ENCODE assay signal across 9 cellular contexts in genomic region chr15:44584162-44584749, GRCh38. TPM values are rescaled to one million over a fixed set of nuclear protein-coding genes. Genes with fewer than 3 reads are reported as not detected.
DNase-seq lines count a peak whose midpoint lies in the region; ATAC-seq and TF ChIP-seq lines count a peak whose summit lies in the region.
"Had no signal": no experiment of that assay in that cellular context is flagged by ENCODE, and none has a peak within 500 bp of the region (broad histone marks: within the 10 kb centered on the region; RNA-seq: fewer than 3 reads in every experiment).

No MANE protein-coding gene starts in this region.

- H3K4me1 ChIP-seq in Panc1 (ENCODE audit: control insufficient read depth, insufficient read depth, low read length): no peaks in the 10 kb centered on the region

- peak overlapping the region; percentile 49 for H3K27ac Mint-ChIP-seq in activated CD8-positive, alpha-beta memory T cell treated with anti-CD3 and anti-CD28 coated beads, Interleukin-2, amount 10 ng/mL, durations not matched to agents 7 days and 5 days
- no peak overlapping the region for H3K27ac Mint-ChIP-seq in activated naive CD4-positive, alpha-beta T cell treated with anti-CD3 and anti-CD28 coated beads for 36 hours

- peak; percentile 73 for DNase-seq in activated CD8-positive, alpha-beta memory T cell treated with anti-CD3 and anti-CD28 coated beads, Interleukin-2, amount 10 ng/mL, durations not matched to agents 7 days and 5 days
- no peak for DNase-seq in activated CD8-positive, alpha-beta memory T cell treated with anti-CD3 and anti-CD28 coated beads, Interleukin-2, amount 50 U/mL, for 48 hours
- DNase-seq in Panc1 (ENCODE audit: low read depth, low spot score) (peak; percentile 36), iPS-NIHi7 (ENCODE audit: extremely low spot score) (peak; percentile 59), NCI-H1436 treated with DMSO at 0.1 percent for 48 hours (lab: John Stamatoyannopoulos, UW) (no peak)
- DNase-seq in activated naive CD4-positive, alpha-beta T cell treated with anti-CD3 and anti-CD28 coated beads for 36 hours: peak; percentile 77
- DNase-seq in stimulated activated CD8-positive, alpha-beta memory T cell treated with anti-CD3 and anti-CD28 coated beads, Interleukin-2, amount 100 ng/mL, for 1 hour (ENCODE audit: low read depth in 2 of 2): peak; percentile 24 to 30

- in situ Hi-C loops in Panc1 (cut with HindIII; ENCODE audit: low pct_unique_long_range_greater_than_20kb, low sequenced_read_pairs): no loop called here

- peaks cover 16% of the 10 kb centered on the region for H3K36me3 ChIP-seq in Panc1 (ENCODE audit: control insufficient read depth, insufficient read depth, low read length)

- no peaks in the 10 kb centered on the region for H3K9me3 ChIP-seq in Panc1 (ENCODE audit: control insufficient read depth, insufficient read depth, low read depth, low read length)

- TF ChIP-seq CTCF in Panc1 (IDR thresholded peaks at IDR 0.05): peak; percentile 86

- H3K27me3 ChIP-seq in Panc1 (ENCODE audit: control insufficient read depth, insufficient read depth, low read length): no peaks in the 10 kb centered on the region

- peaks cover 47% of the 10 kb centered on the region for H3K36me3 Mint-ChIP-seq in activated CD8-positive, alpha-beta memory T cell treated with anti-CD3 and anti-CD28 coated beads, Interleukin-2, amount 10 ng/mL, durations not matched to agents 7 days and 5 days
- peaks cover 28% of the 10 kb centered on the region for H3K36me3 Mint-ChIP-seq in activated naive CD4-positive, alpha-beta T cell treated with anti-CD3 and anti-CD28 coated beads for 36 hours (ENCODE audit: low read depth)

- CTCF ChIA-PET in activated CD8-positive, alpha-beta memory T cell treated with anti-CD3 and anti-CD28 coated beads, Interleukin-2, amount 10 ng/mL, durations not matched to agents 7 days and 5 days (lab: Charles Lee): interaction anchor here (0.6 to 6.8 kb wide), 18 partner anchors 8 to 204 kb away, joined by 3 to 76 read pairs (median 4); partner anchors contain the start of genes SPG11 and TRIM69
- CTCF ChIA-PET in Panc1 (lab: Charles Lee): interaction anchor here (0.7 to 0.8 kb wide), 2 partner anchors 66 to 152 kb away, joined by 4 to 6 read pairs; partner anchors contain the start of gene TRIM69
- CTCF ChIA-PET in activated naive CD4-positive, alpha-beta T cell treated with anti-CD3 and anti-CD28 coated beads for 36 hours (lab: Charles Lee): interaction anchor here (0.6 to 4.5 kb wide), 15 partner anchors 8 to 338 kb away, joined by 3 to 25 read pairs (median 4); partner anchors contain the start of genes SPG11 and TRIM69

- POLR2A ChIA-PET in Panc1 (lab: Charles Lee): no interaction called here

- no peak overlapping the region for H3K4me3 ChIP-seq in Panc1 (ENCODE audit: low read depth in 2 of 2, low read length in 2 of 2)
- H3K4me3 ChIP-seq: lung had no signal

- no TSS peak for BruUV-seq in Panc1 (replicated peaks; lab: Mats Ljungman, UMichigan)

- H3K9me3 Mint-ChIP-seq in activated CD8-positive, alpha-beta memory T cell treated with anti-CD3 and anti-CD28 coated beads, Interleukin-2, amount 10 ng/mL, durations not matched to agents 7 days and 5 days (ENCODE audit: low read depth): no peaks in the 10 kb centered on the region
- no peaks in the 10 kb centered on the region for H3K9me3 Mint-ChIP-seq in activated naive CD4-positive, alpha-beta T cell treated with anti-CD3 and anti-CD28 coated beads for 36 hours

- ATAC-seq in activated CD8-positive, alpha-beta memory T cell treated with anti-CD3 and anti-CD28 coated beads, Interleukin-2, amount 10 ng/mL, durations not matched to agents 7 days and 5 days: peak; percentile 86
- ATAC-seq in Panc1 (peak; percentile 95), HG02938 (IDR thresholded peaks at IDR 0.05; ENCODE audit: unreplicated experiment) (no peak)

- H3K4me1 Mint-ChIP-seq in activated CD8-positive, alpha-beta memory T cell treated with anti-CD3 and anti-CD28 coated beads, Interleukin-2, amount 10 ng/mL, durations not matched to agents 7 days and 5 days: peaks cover 4% of the 10 kb centered on the region
- H3K4me1 Mint-ChIP-seq in activated naive CD4-positive, alpha-beta T cell treated with anti-CD3 and anti-CD28 coated beads for 36 hours (ENCODE audit: low read depth): peaks cover 7% of the 10 kb centered on the region

- no peaks in the 10 kb centered on the region for H3K27me3 Mint-ChIP-seq in activated CD8-positive, alpha-beta memory T cell treated with anti-CD3 and anti-CD28 coated beads, Interleukin-2, amount 10 ng/mL, durations not matched to agents 7 days and 5 days
- H3K27me3 Mint-ChIP-seq in activated naive CD4-positive, alpha-beta T cell treated with anti-CD3 and anti-CD28 coated beads for 36 hours (ENCODE audit: low read depth): no peaks in the 10 kb centered on the region

- no peak overlapping the region for H3K4me3 Mint-ChIP-seq in activated CD8-positive, alpha-beta memory T cell treated with anti-CD3 and anti-CD28 coated beads, Interleukin-2, amount 10 ng/mL, durations not matched to agents 7 days and 5 days
- H3K4me3 Mint-ChIP-seq in activated naive CD4-positive, alpha-beta T cell treated with anti-CD3 and anti-CD28 coated beads for 36 hours: no peak overlapping the region

- intact Hi-C loops in Panc1 (cut with micrococcal nuclease; ENCODE audit: unreplicated experiment): no loop called here
- intact Hi-C loops in activated naive CD4-positive, alpha-beta T cell treated with anti-CD3 and anti-CD28 coated beads for 36 hours (cut with micrococcal nuclease): loop anchor here (1.0 kb wide), 1 partner anchor 79 kb away; the partner anchor contains the start of gene SPG11

- no peak overlapping the region for H3K27ac ChIP-seq in Panc1 (ENCODE audit: low read length)

RNA-seq across cellular contexts. Expression of gene EIF3J, which starts 47.3 kb away (rescaled TPM):
- 100 to 1,000 TPM in 1 of 2 experiments, 10 to 100 TPM in 1; 75.8 to 124 TPM for total RNA-seq in activated CD8-positive, alpha-beta memory T cell treated with anti-CD3 and anti-CD28 coated beads, Interleukin-2, amount 10 ng/mL, durations not matched to agents 7 days and 5 days
- 128 TPM for total RNA-seq in Panc1 (2021; ENCODE audit: unreplicated experiment)
- polyA plus RNA-seq in Panc1 (2012; ENCODE audit: insufficient read length): 81.8 TPM
- total RNA-seq in activated naive CD4-positive, alpha-beta T cell treated with anti-CD3 and anti-CD28 coated beads for 36 hours: 10 to 100 TPM; 75.8 to 77.9 TPM

Comparison
In these comparisons a context has a peak if more than half of its experiments do, and no peak if none do; other contexts are left out.
1. DNase-seq: peak in activated CD8-positive, alpha-beta memory T cell treated with anti-CD3 and anti-CD28 coated beads, Interleukin-2, amount 10 ng/mL, durations not matched to agents 7 days and 5 days (single experiment), Panc1 (single experiment), activated naive CD4-positive, alpha-beta T cell treated with anti-CD3 and anti-CD28 coated beads for 36 hours (single experiment), iPS-NIHi7 (single experiment) and stimulated activated CD8-positive, alpha-beta memory T cell treated with anti-CD3 and anti-CD28 coated beads, Interleukin-2, amount 100 ng/mL, for 1 hour (2 of 2); none in activated CD8-positive, alpha-beta memory T cell treated with anti-CD3 and anti-CD28 coated beads, Interleukin-2, amount 50 U/mL, for 48 hours (single experiment) and NCI-H1436 treated with DMSO at 0.1 percent for 48 hours (single experiment).